16 cellular contexts compared by ENCODE assay signal in genomic region chr5:168413062-168413461, GRCh38.
"Had no signal": no experiment of that assay in that cellular context is flagged by ENCODE, and none has a peak within 500 bp of the region (broad histone marks: within the 10 kb centered on the region; RNA-seq: fewer than 3 reads in every experiment).

No MANE protein-coding gene starts in this region.

- H3K36me3 ChIP-seq: heart right ventricle, neutrophil, sigmoid colon had no signal

- H3K27ac ChIP-seq: coronary artery, heart right ventricle, neutrophil, sigmoid colon, thyroid gland, WERI-Rb-1 had no signal

- DNase-seq: activated CD4-positive, alpha-beta T cell treated with anti-CD3 and anti-CD28 coated beads for 1 hour; activated naive CD8-positive, alpha-beta T cell treated with anti-CD3 and anti-CD28 coated beads, Interleukin-2, amount 10 ng/mL, durations not matched to agents 7 days and 5 days; heart right ventricle; kidney glomerular epithelial cell; mesendoderm; naive thymus-derived CD8-positive, alpha-beta T cell; posterior cingulate gyrus; stimulated activated CD8-positive, alpha-beta memory T cell treated with anti-CD3 and anti-CD28 coated beads, Interleukin-4, amount 100 ng/mL, for 48 hours; stimulated activated naive CD4-positive, alpha-beta T cell; SW 1271; T-helper 2 cell; thyroid gland; WERI-Rb-1 had no signal

- H3K9me3 ChIP-seq: heart right ventricle, neutrophil, sigmoid colon, thyroid gland had no signal

- H3K4me3 ChIP-seq: coronary artery, heart right ventricle, sigmoid colon, thyroid gland had no signal

- ATAC-seq: heart right ventricle; naive thymus-derived CD8-positive, alpha-beta T cell had no signal
